8 cellular contexts compared by ENCODE assay signal in the genomic region with DNA sequence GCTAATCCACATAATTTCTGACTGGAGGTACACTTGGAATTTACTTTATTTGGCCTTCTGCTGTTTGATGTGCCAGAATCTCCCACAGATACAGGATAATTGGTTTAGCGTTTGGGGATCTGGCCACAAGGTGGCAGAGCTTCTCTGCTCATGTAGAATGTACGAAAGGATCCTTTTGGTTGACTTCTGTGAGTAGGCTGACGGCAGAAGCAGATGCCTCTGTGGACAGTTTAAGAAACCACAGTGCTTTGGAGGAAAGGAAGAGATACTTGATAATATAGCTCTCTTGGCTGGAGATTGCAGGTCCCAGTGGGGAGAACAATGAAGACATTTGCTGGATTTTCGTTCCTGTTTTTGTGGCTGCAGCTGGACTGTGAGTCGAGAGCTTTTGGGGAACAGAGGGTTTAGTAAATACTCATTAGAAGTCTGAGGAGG.
DNase-seq lines count a peak whose midpoint lies in the region; ATAC-seq and TF ChIP-seq lines count a peak whose summit lies in the region.

No MANE protein-coding gene starts in this region.

- WGBS in smooth muscle cell (ENCODE audit: low lambda C conversion rate) = 21% methylated on average over 5 of the region's 5 CpGs

- H3F3A ChIP-seq in smooth muscle cell (ENCODE audit: low read depth) = no peaks in the 10 kb centered on the region

- peak; percentile 69 for ATAC-seq in HG03432 (IDR thresholded peaks at IDR 0.05; ENCODE audit: unreplicated experiment)
- peak; percentile 41 for ATAC-seq in left ventricle myocardium superior

- H3K36me3 Mint-ChIP-seq in activated naive CD4-positive, alpha-beta T cell treated with anti-CD3 and anti-CD28 coated beads for 36 hours (ENCODE audit: low read depth) = no peaks in the 10 kb centered on the region

- TF ChIP-seq CTCF in smooth muscle cell (IDR thresholded peaks at IDR 0.05; ENCODE audit: borderline replicate concordance, insufficient read depth, poor library complexity, severe bottlenecking) = peak; percentile 70
- no peak for TF ChIP-seq CTCF in coronary artery (IDR thresholded peaks at IDR 0.05)

- peak overlapping the region; percentile 67 for H3K27ac Mint-ChIP-seq in activated naive CD4-positive, alpha-beta T cell treated with anti-CD3 and anti-CD28 coated beads for 36 hours

- no peak overlapping the region for H3K27ac ChIP-seq in smooth muscle cell (ENCODE audit: low read depth)
- H3K27ac ChIP-seq in coronary artery = no peak overlapping the region

- peak overlapping the region; percentile 71 for H3K4me3 Mint-ChIP-seq in activated naive CD4-positive, alpha-beta T cell treated with anti-CD3 and anti-CD28 coated beads for 36 hours

- CTCF ChIA-PET in activated naive CD4-positive, alpha-beta T cell treated with anti-CD3 and anti-CD28 coated beads for 36 hours (lab: Charles Lee) = interaction anchor here (0.6 to 2.1 kb wide), 20 partner anchors 8 to 808 kb away, joined by 3 to 9 read pairs (median 4); no protein-coding TSS in a partner anchor

- H3K27me3 Mint-ChIP-seq in activated naive CD4-positive, alpha-beta T cell treated with anti-CD3 and anti-CD28 coated beads for 36 hours (ENCODE audit: low read depth) = peaks cover 4% of the 10 kb centered on the region

- no peaks in the 10 kb centered on the region for H3K36me3 ChIP-seq in smooth muscle cell (ENCODE audit: low read depth)

- no peak overlapping the region for H3K4me2 ChIP-seq in smooth muscle cell

- no peak overlapping the region for H3K9ac ChIP-seq in smooth muscle cell (ENCODE audit: low read depth)

- intact Hi-C loops in activated naive CD4-positive, alpha-beta T cell treated with anti-CD3 and anti-CD28 coated beads for 36 hours (cut with micrococcal nuclease) = loop anchor here (2.0 kb wide), 2 partner anchors 14 to 20 kb away; no protein-coding TSS in a partner anchor
- intact Hi-C loops in left ventricle myocardium superior (cut with micrococcal nuclease) = no loop called here

- H2AFZ ChIP-seq in smooth muscle cell (ENCODE audit: low read depth) = peak overlapping the region; percentile 56

- H4K20me1 ChIP-seq in smooth muscle cell (ENCODE audit: low read depth) = no peaks in the 10 kb centered on the region

- H3K4me1 Mint-ChIP-seq in activated naive CD4-positive, alpha-beta T cell treated with anti-CD3 and anti-CD28 coated beads for 36 hours (ENCODE audit: low read depth) = peaks cover 10% of the 10 kb centered on the region

- H3K4me3 ChIP-seq in smooth muscle cell (no peak overlapping the region), coronary artery (no peak overlapping the region)

- H3K4me1 ChIP-seq in smooth muscle cell (ENCODE audit: low read depth) = no peaks in the 10 kb centered on the region

- no peaks in the 10 kb centered on the region for H3K79me2 ChIP-seq in smooth muscle cell (ENCODE audit: low read depth)

- H3K27me3 ChIP-seq in smooth muscle cell (ENCODE audit: low read depth) = peaks cover 22% of the 10 kb centered on the region

- H3K9me3 Mint-ChIP-seq in activated naive CD4-positive, alpha-beta T cell treated with anti-CD3 and anti-CD28 coated beads for 36 hours = no peaks in the 10 kb centered on the region

- DNase-seq in NCI-H1694 (lab: John Stamatoyannopoulos, UW) (peak; percentile 35), NCI-H1694 treated with DMSO at 0.1 percent for 48 hours (lab: John Stamatoyannopoulos, UW) (no peak), RPMI8226 (peak; percentile 49), left ventricle myocardium superior (no peak), smooth muscle cell (lab: John Stamatoyannopoulos, UW; ENCODE audit: unreplicated experiment) (no peak), coronary artery (ENCODE audit: low spot score) (no peak)
- DNase-seq in activated naive CD4-positive, alpha-beta T cell treated with anti-CD3 and anti-CD28 coated beads for 36 hours = peak; percentile 81

- H3K9me3 ChIP-seq in smooth muscle cell (replicated peaks; ENCODE audit: low read depth) = no peaks in the 10 kb centered on the region

Comparison
In these comparisons a context has a peak if more than half of its experiments do, and no peak if none do; other contexts are left out.
1. DNase-seq: peak in NCI-H1694 (single experiment), RPMI8226 (single experiment) and activated naive CD4-positive, alpha-beta T cell treated with anti-CD3 and anti-CD28 coated beads for 36 hours (single experiment); none in NCI-H1694 treated with DMSO at 0.1 percent for 48 hours (single experiment), left ventricle myocardium superior (single experiment), smooth muscle cell (single experiment) and coronary artery (single experiment).